ENCODE assay signal across 19 cellular contexts in the genomic region with DNA sequence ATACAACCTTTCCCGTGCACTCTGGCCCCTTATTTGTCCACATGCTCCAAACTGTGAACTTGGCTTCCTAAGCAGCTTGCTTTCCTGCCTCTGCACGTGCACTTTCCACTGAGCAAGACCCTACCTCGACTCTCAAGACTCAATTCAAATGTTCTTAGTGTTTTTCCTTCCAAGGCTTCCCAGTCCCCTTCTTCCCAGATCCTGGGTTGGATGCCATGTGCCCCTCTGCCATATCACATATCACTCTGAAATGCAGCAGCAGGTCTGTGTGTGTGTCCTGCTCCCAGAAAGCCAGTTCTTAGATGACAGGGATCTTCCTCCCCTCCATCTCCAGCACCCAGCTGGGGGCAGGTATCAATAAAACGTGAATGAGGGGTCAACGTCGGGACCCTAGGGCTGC. TPM values are rescaled to one million over a fixed set of nuclear protein-coding genes. Genes with fewer than 3 reads are reported as not detected.
DNase-seq lines count a peak whose midpoint lies in the region; ATAC-seq, FAIRE-seq and TF ChIP-seq lines count a peak whose summit lies in the region.
"Had no signal": no experiment of that assay in that cellular context is flagged by ENCODE, and none has a peak within 500 bp of the region (broad histone marks: within the 10 kb centered on the region; RNA-seq: fewer than 3 reads in every experiment).

No MANE protein-coding gene starts in this region.

- peaks cover 11 to 17% of the 10 kb centered on the region in 2 donors for H3K36me3 ChIP-seq in aorta (ENCODE audit: control insufficient read depth in 1 of 2, insufficient read depth in 2 of 2, low read length in 1 of 2)
- peaks cover 31 to 33% of the 10 kb centered on the region in 2 donors for H3K36me3 ChIP-seq in small intestine (ENCODE audit: control insufficient read depth in 2 of 2, insufficient read depth in 2 of 2, low read length in 2 of 2)

- H3K27me3 Mint-ChIP-seq in activated T-cell treated with anti-CD3 and anti-CD28 coated beads, Interleukin-2, amount 50 U/mL, for 72 hours (ENCODE audit: low read depth) = no peaks in the 10 kb centered on the region
- H3K27me3 Mint-ChIP-seq in WTC11 (ENCODE audit: low read depth) = no peaks in the 10 kb centered on the region
- H3K27me3 Mint-ChIP-seq in endothelial cell (ENCODE audit: unreplicated experiment) = no peaks in the 10 kb centered on the region
- no peaks in the 10 kb centered on the region for H3K27me3 Mint-ChIP-seq in osteocyte (ENCODE audit: unreplicated experiment)

- WGBS in aorta, 2 donors = 95% methylated on average over 6 of the region's 6 CpGs
- WGBS in small intestine, 3 donors = 96 to 98% (median 97%) methylated on average over 6 of the region's 6 CpGs

- peaks cover 2 to 8% of the 10 kb centered on the region in 2 donors for H3K9me3 Mint-ChIP-seq in activated T-cell treated with anti-CD3 and anti-CD28 coated beads, Interleukin-2, amount 50 U/mL, for 72 hours
- H3K9me3 Mint-ChIP-seq in WTC11 = peaks cover 27% of the 10 kb centered on the region
- H3K9me3 Mint-ChIP-seq in endothelial cell (ENCODE audit: unreplicated experiment) = peaks cover 11% of the 10 kb centered on the region
- H3K9me3 Mint-ChIP-seq in osteocyte (ENCODE audit: unreplicated experiment) = peaks cover 10% of the 10 kb centered on the region

- TF ChIP-seq CTCF in WTC11 (IDR thresholded peaks at IDR 0.05) (no peak), endothelial cell (IDR thresholded peaks at IDR 0.05; ENCODE audit: unreplicated experiment) (no peak), osteocyte (IDR thresholded peaks at IDR 0.05) (no peak)

- H3K4me1 ChIP-seq in aorta (ENCODE audit: control insufficient read depth in 1 of 2, insufficient read depth in 2 of 2, low read length in 2 of 2) = no peaks in the 10 kb centered on the region
- H3K4me1 ChIP-seq in small intestine (ENCODE audit: control insufficient read depth in 2 of 2, insufficient read depth in 1 of 2, low read depth in 1 of 2, low read length in 1 of 2) = peaks cover 2 to 4% of the 10 kb centered on the region in 2 donors

- CTCF ChIA-PET in WTC11 (lab: Charles Lee) = no interaction called here

- no peak overlapping the region for H3K27ac Mint-ChIP-seq in activated T-cell treated with anti-CD3 and anti-CD28 coated beads, Interleukin-2, amount 50 U/mL, for 72 hours
- H3K27ac Mint-ChIP-seq in WTC11 (no peak overlapping the region), endothelial cell (ENCODE audit: unreplicated experiment) (no peak overlapping the region), osteocyte (ENCODE audit: unreplicated experiment) (no peak overlapping the region)

- no peak for ATAC-seq in activated T-cell treated with anti-CD3 and anti-CD28 coated beads, Interleukin-2, amount 50 U/mL, for 72 hours (replicated peaks in 1 of 2)
- ATAC-seq in WTC11 (no peak), aorta (ENCODE audit: low FRiP score) (no peak)
- ATAC-seq: left colon, PC-3, right cardiac atrium had no signal

- no peak for DNase-seq in activated T-cell treated with anti-CD3 and anti-CD28 coated beads, Interleukin-2, amount 50 U/mL, for 72 hours
- no peak for DNase-seq in activated T-cell treated with anti-CD3 and anti-CD28 coated beads for 4 hours
- DNase-seq in WTC11 (ENCODE audit: low spot score) = no peak
- DNase-seq in endothelial cell (ENCODE audit: low spot score) = no peak
- peak; percentile 42 for DNase-seq in osteocyte (ENCODE audit: extremely low spot score, unreplicated experiment)
- no peak for DNase-seq in HTR-8/SVneo (ENCODE audit: insufficient read length, low spot score)
- no peak for DNase-seq in aorta
- DNase-seq in small intestine = no peak
- DNase-seq: activated CD4-positive, CD25-positive, alpha-beta regulatory T cell treated with anti-CD3 and anti-CD28 coated beads, Interleukin-2, amount 50 U/mL, for 72 hours; DMS79; left colon; NCI-H1694 treated with DMSO at 0.1 percent for 48 hours; PC-3; right cardiac atrium; T1000; testis had no signal

- no peak overlapping the region for H3K27ac ChIP-seq in aorta (ENCODE audit: low read depth in 1 of 2, low read length in 2 of 2)
- H3K27ac ChIP-seq in small intestine (ENCODE audit: low read depth in 1 of 2, low read length in 1 of 2) = no peak overlapping the region
- H3K27ac ChIP-seq: esophagus muscularis mucosa, testis had no signal

- peaks cover 23% of the 10 kb centered on the region for H3K4me1 Mint-ChIP-seq in activated T-cell treated with anti-CD3 and anti-CD28 coated beads, Interleukin-2, amount 50 U/mL, for 72 hours (ENCODE audit: low read depth)
- H3K4me1 Mint-ChIP-seq in WTC11 = no peaks in the 10 kb centered on the region
- peaks cover 4% of the 10 kb centered on the region for H3K4me1 Mint-ChIP-seq in endothelial cell (ENCODE audit: unreplicated experiment)
- H3K4me1 Mint-ChIP-seq in osteocyte (ENCODE audit: unreplicated experiment) = peaks cover 24% of the 10 kb centered on the region

- H3K4me3 Mint-ChIP-seq in activated T-cell treated with anti-CD3 and anti-CD28 coated beads, Interleukin-2, amount 50 U/mL, for 72 hours = peak overlapping the region; percentile 1 to 27
- H3K4me3 Mint-ChIP-seq in WTC11 (peak overlapping the region; percentile 36; the same call in 1 of the 2 replicates), endothelial cell (ENCODE audit: unreplicated experiment) (peak overlapping the region; percentile 85), osteocyte (ENCODE audit: unreplicated experiment) (peak overlapping the region; percentile 51)

- peaks cover 9% of the 10 kb centered on the region for H3K9me3 ChIP-seq in aorta (ENCODE audit: control insufficient read depth, low read length)
- H3K9me3 ChIP-seq in small intestine (ENCODE audit: control insufficient read depth, low read depth) = peaks cover 4% of the 10 kb centered on the region
- H3K9me3 ChIP-seq: testis had no signal

- POLR2A ChIA-PET in WTC11 (lab: Charles Lee) = no interaction called here

- peaks cover 28 to 51% of the 10 kb centered on the region in 2 donors for H3K36me3 Mint-ChIP-seq in activated T-cell treated with anti-CD3 and anti-CD28 coated beads, Interleukin-2, amount 50 U/mL, for 72 hours (ENCODE audit: insufficient read depth in 2 of 2)
- peaks cover 40% of the 10 kb centered on the region for H3K36me3 Mint-ChIP-seq in WTC11
- H3K36me3 Mint-ChIP-seq in endothelial cell (ENCODE audit: low read depth, unreplicated experiment) = peaks cover 48% of the 10 kb centered on the region
- H3K36me3 Mint-ChIP-seq in osteocyte (ENCODE audit: unreplicated experiment) = peaks cover 54% of the 10 kb centered on the region

- no peak overlapping the region for H3K4me3 ChIP-seq in aorta (ENCODE audit: low read length in 2 of 2)
- H3K4me3 ChIP-seq in small intestine (ENCODE audit: low read depth in 1 of 2, low read length in 2 of 2) = no peak overlapping the region
- H3K4me3 ChIP-seq: esophagus muscularis mucosa, testis had no signal

- intact Hi-C loops in aorta (cut with DNase I) = no loop called here

- H3K27me3 ChIP-seq in aorta (ENCODE audit: control insufficient read depth in 1 of 2, insufficient read depth in 2 of 2, low read length in 1 of 2) (no peaks in the 10 kb centered on the region), small intestine (ENCODE audit: control insufficient read depth in 2 of 2, insufficient read depth in 2 of 2, low read length in 2 of 2) (no peaks in the 10 kb centered on the region)
- H3K27me3 ChIP-seq: esophagus muscularis mucosa, testis had no signal

- FAIRE-seq in HTR-8/SVneo (lab: Jason Lieb, UNC) (no peak), small intestine (lab: Jason Lieb, UNC) (no peak)

TF ChIP-seq in WTC11, 78 proteins besides CTCF, POLR2A, EP300 and RAD21:
- TF ChIP-seq ATF1 (CRISPR knock-in tag; IDR thresholded peaks at IDR 0.05) = no peak

RNA-seq across cellular contexts. Expression of a gene that starts 3.0 kb away (rescaled TPM):
- total RNA-seq in activated T-cell treated with anti-CD3 and anti-CD28 coated beads, Interleukin-2, amount 50 U/mL, for 72 hours = 10 to 100 TPM in 1 of 2 donors, 1 to 10 TPM in 1; 8.6 to 11.9 TPM
- total RNA-seq in WTC11 (2021) (6.7 to 7.5 TPM (median 7.5 TPM) in 3 replicates), endothelial cell (ENCODE audit: unreplicated experiment) (10.3 TPM), osteocyte (13.5 and 13.6 TPM in 2 replicates), aorta (10 to 100 TPM; 10.6 to 11.5 TPM)
- polyA plus RNA-seq in aorta (1 to 10 TPM in 1 of 2 donors, under 1 TPM in 1; 0.63 to 2.4 TPM), small intestine (1 to 10 TPM; 1.9 to 2.7 (median 2.0) TPM)

RNA-seq across cellular contexts. Expression of a gene that starts 14.1 kb away (rescaled TPM):
- total RNA-seq in activated T-cell treated with anti-CD3 and anti-CD28 coated beads, Interleukin-2, amount 50 U/mL, for 72 hours = not detected
- total RNA-seq in WTC11 (2021) (not detected in 3 replicates), endothelial cell (ENCODE audit: unreplicated experiment) (not detected), osteocyte (not detected in 2 replicates), aorta (not detected)
- polyA plus RNA-seq in aorta (not detected), small intestine (not detected)
- total RNA-seq: cardiac septum, esophagus muscularis mucosa, left colon, omental fat pad, PC-3, right cardiac atrium had no signal
- polyA plus RNA-seq: right cardiac atrium had no signal

RNA-seq across cellular contexts. Expression of a gene that starts 23.4 kb away (rescaled TPM):
- not detected for total RNA-seq in activated T-cell treated with anti-CD3 and anti-CD28 coated beads, Interleukin-2, amount 50 U/mL, for 72 hours
- total RNA-seq in WTC11 (2021) (not detected in 3 replicates), endothelial cell (ENCODE audit: unreplicated experiment) (not detected), osteocyte (not detected in 2 replicates), aorta (not detected)
- polyA plus RNA-seq in aorta (not detected), small intestine (not detected)
- total RNA-seq: cardiac septum, esophagus muscularis mucosa, left colon, omental fat pad, PC-3, right cardiac atrium, testis had no signal
- polyA plus RNA-seq: right cardiac atrium had no signal

RNA-seq across cellular contexts. Expression of a gene that starts 32.6 kb away (rescaled TPM):
- not detected for total RNA-seq in activated T-cell treated with anti-CD3 and anti-CD28 coated beads, Interleukin-2, amount 50 U/mL, for 72 hours
- total RNA-seq in WTC11 (2021) (not detected in 3 replicates), endothelial cell (ENCODE audit: unreplicated experiment) (not detected), osteocyte (not detected in 2 replicates), aorta (not detected)
- polyA plus RNA-seq in aorta (not detected), small intestine (not detected)
- total RNA-seq: cardiac septum, esophagus muscularis mucosa, left colon, omental fat pad, PC-3, right cardiac atrium, testis had no signal
- polyA plus RNA-seq: right cardiac atrium had no signal

RNA-seq across cellular contexts. Expression of a gene that starts 42.2 kb away (rescaled TPM):
- total RNA-seq in activated T-cell treated with anti-CD3 and anti-CD28 coated beads, Interleukin-2, amount 50 U/mL, for 72 hours = not detected
- not detected in 3 replicates for total RNA-seq in WTC11 (2021)
- total RNA-seq in endothelial cell (ENCODE audit: unreplicated experiment) = not detected
- not detected in 2 replicates for total RNA-seq in osteocyte
- total RNA-seq in aorta = not detected
- not detected for polyA plus RNA-seq in aorta
- not detected for polyA plus RNA-seq in small intestine
- total RNA-seq: cardiac septum, esophagus muscularis mucosa, left colon, omental fat pad, PC-3, right cardiac atrium, testis had no signal
- polyA plus RNA-seq: right cardiac atrium had no signal

Comparison
In these comparisons a context has a peak if more than half of its experiments do, and no peak if none do; other contexts are left out.
1. H3K4me3 Mint-ChIP-seq: peak in every context shown above with its lines; median percentile 85 in endothelial cell; 51 in osteocyte; 36 in WTC11; 14 in activated T-cell treated with anti-CD3 and anti-CD28 coated beads, Interleukin-2, amount 50 U/mL, for 72 hours.